ENCODE assay signal across 8 cellular contexts in the genomic region with DNA sequence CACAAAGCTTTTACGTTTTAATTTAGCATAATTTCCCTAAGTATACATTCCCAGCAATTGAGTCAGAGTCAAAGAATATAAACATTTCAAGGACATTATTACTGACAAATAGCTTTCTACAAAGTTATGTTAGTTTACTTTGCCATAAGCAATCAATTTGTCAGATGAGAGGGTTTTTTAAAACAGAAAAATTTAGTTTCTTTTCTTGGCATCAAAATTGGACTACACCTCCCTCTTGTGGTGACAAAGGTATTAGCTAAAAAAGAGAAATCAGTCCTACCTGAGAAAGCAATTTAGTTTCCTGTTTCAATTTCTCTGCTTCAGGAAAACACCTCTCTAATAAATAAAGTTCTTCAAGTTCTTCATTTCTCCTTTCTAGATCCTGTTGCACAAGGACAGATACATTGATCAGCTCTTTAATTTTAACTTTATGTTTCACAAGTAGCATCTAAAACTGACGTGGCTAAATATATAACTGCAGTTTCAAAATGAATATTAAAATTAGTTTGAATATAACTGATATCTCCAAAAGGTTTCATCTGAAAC. TPM values are rescaled to one million over a fixed set of nuclear protein-coding genes. Genes with fewer than 3 reads are reported as not detected.
DNase-seq lines count a peak whose midpoint lies in the region; ATAC-seq and TF ChIP-seq lines count a peak whose summit lies in the region.

No MANE protein-coding gene starts in this region.

- H3K36me3 ChIP-seq in CD4-positive, alpha-beta memory T cell (ENCODE audit: insufficient read depth, low read length) = no peaks in the 10 kb centered on the region
- no peaks in the 10 kb centered on the region for H3K36me3 ChIP-seq in Peyer's patch

- ATAC-seq in GM18508 (IDR thresholded peaks at IDR 0.05; ENCODE audit: insufficient read depth, unreplicated experiment) (peak; percentile 44), HG03175 (IDR thresholded peaks at IDR 0.05; ENCODE audit: unreplicated experiment) (peak; percentile 46), GM21528 (IDR thresholded peaks at IDR 0.05; ENCODE audit: low FRiP score, unreplicated experiment) (no peak)

- H3K4me3 Mint-ChIP-seq in CD4-positive, alpha-beta memory T cell = peak overlapping the region; percentile 46 to 82 (median 77)

- no peaks in the 10 kb centered on the region for H3K27me3 Mint-ChIP-seq in CD4-positive, alpha-beta memory T cell

- no peak for TF ChIP-seq POLR2A in Peyer's patch (IDR thresholded peaks at IDR 0.05)

- H3K27me3 ChIP-seq in CD4-positive, alpha-beta memory T cell (ENCODE audit: insufficient read depth, low read length) = no peaks in the 10 kb centered on the region
- no peaks in the 10 kb centered on the region for H3K27me3 ChIP-seq in Peyer's patch

- H3K9me3 ChIP-seq in CD4-positive, alpha-beta memory T cell (ENCODE audit: control insufficient read depth in 1 of 2, low read length in 2 of 2) = no peaks in the 10 kb centered on the region
- no peaks in the 10 kb centered on the region for H3K9me3 ChIP-seq in Peyer's patch

- DNase-seq in CD4-positive, alpha-beta memory T cell = peak in 4 of 5 donors; percentile 45 to 52 (median 48)
- DNase-seq in Peyer's patch = no peak
- DNase-seq in epithelial cell of proximal tubule (ENCODE audit: low read depth) = no peak
- no peak for DNase-seq in retinal pigment epithelial cell (ENCODE audit: low read depth)
- no peak for DNase-seq in activated CD8-positive, alpha-beta memory T cell treated with anti-CD3 and anti-CD28 coated beads for 24 hours

- H3K9me3 Mint-ChIP-seq in CD4-positive, alpha-beta memory T cell = no peaks in the 10 kb centered on the region

- H3K4me1 Mint-ChIP-seq in CD4-positive, alpha-beta memory T cell = peaks cover 0 to 8% (median 6%) of the 10 kb centered on the region in 4 donors

- CTCF ChIA-PET in CD4-positive, alpha-beta memory T cell (lab: Charles Lee; ENCODE audit: partially characterized antibody) = interaction anchor here (0.8 to 6.3 kb wide), 22 partner anchors 9 to 234 kb away, joined by 3 to 34 read pairs (median 4); a partner anchor contains a TSS

- no peaks in the 10 kb centered on the region for H3K36me3 Mint-ChIP-seq in CD4-positive, alpha-beta memory T cell

- peak overlapping the region in 4 of 7 donors; percentile 52 to 84 (median 73) for H3K27ac Mint-ChIP-seq in CD4-positive, alpha-beta memory T cell

- POLR2A ChIA-PET in CD4-positive, alpha-beta memory T cell (lab: Charles Lee; ENCODE audit: partially characterized antibody) = interaction anchor here (0.7 to 1.8 kb wide), 4 partner anchors 32 to 104 kb away, joined by 3 to 7 read pairs (median 6); a partner anchor contains a TSS

- H3K4me3 ChIP-seq in CD4-positive, alpha-beta memory T cell (ENCODE audit: low read length in 2 of 2) = no peak overlapping the region
- H3K4me3 ChIP-seq in Peyer's patch (no peak overlapping the region), epithelial cell of proximal tubule (ENCODE audit: low read depth, low read length) (no peak overlapping the region), retinal pigment epithelial cell (ENCODE audit: low read length) (no peak overlapping the region)

- H3K27ac ChIP-seq in CD4-positive, alpha-beta memory T cell (ENCODE audit: low read depth, low read length) = no peak overlapping the region
- H3K27ac ChIP-seq in Peyer's patch = peak overlapping the region in 1 of 4 donors; percentile 43

- peak; percentile 49 to 75 (median 58) for TF ChIP-seq CTCF in Peyer's patch (IDR thresholded peaks at IDR 0.05)
- peak; percentile 72 for TF ChIP-seq CTCF in epithelial cell of proximal tubule (conservative IDR thresholded peaks at IDR 0.05; ENCODE audit: low read depth, low read length)
- TF ChIP-seq CTCF in retinal pigment epithelial cell (conservative IDR thresholded peaks at IDR 0.05; ENCODE audit: low read depth, low read length) = peak; percentile 76

- H3K4me1 ChIP-seq in CD4-positive, alpha-beta memory T cell (ENCODE audit: insufficient read depth, low read length) = peaks cover 3% of the 10 kb centered on the region
- no peaks in the 10 kb centered on the region for H3K4me1 ChIP-seq in Peyer's patch

- intact Hi-C loops in CD4-positive, alpha-beta memory T cell (cut with micrococcal nuclease) = loop anchor here (1.0 to 2.0 kb wide), 4 partner anchors 32 to 232 kb away; a partner anchor contains a TSS

RNA-seq across cellular contexts. Expression of a gene that starts 39.9 kb away (rescaled TPM):
- under 1 TPM in 1 of 2 experiments, not detected in 1; 0.15 TPM for total RNA-seq in CD4-positive, alpha-beta memory T cell
- under 1 TPM in 1 of 2 donors, not detected in 1; 0.07 TPM for polyA plus RNA-seq in CD4-positive, alpha-beta memory T cell
- total RNA-seq in Peyer's patch = 1 to 10 TPM in 1 of 4 donors, not detected in 3; 1.7 TPM
- total RNA-seq in epithelial cell of proximal tubule = not detected in 2 replicates

RNA-seq across cellular contexts. Expression of a gene that starts 39.9 kb away (rescaled TPM):
- total RNA-seq in CD4-positive, alpha-beta memory T cell = 10 to 100 TPM; 22.1 to 23.0 TPM
- 10 to 100 TPM; 30.8 to 56.5 TPM for polyA plus RNA-seq in CD4-positive, alpha-beta memory T cell
- total RNA-seq in Peyer's patch = 10 to 100 TPM; 13.8 to 43.7 (median 32.5) TPM
- total RNA-seq in epithelial cell of proximal tubule = 11.4 and 16.6 TPM in 2 replicates

Comparison
In these comparisons a context has a peak if more than half of its experiments do, and no peak if none do; other contexts are left out.
1. DNase-seq: peak in CD4-positive, alpha-beta memory T cell (4 of 5); none in Peyer's patch (0 of 3), epithelial cell of proximal tubule (single experiment), retinal pigment epithelial cell (single experiment) and activated CD8-positive, alpha-beta memory T cell treated with anti-CD3 and anti-CD28 coated beads for 24 hours (single experiment).
2. Peak in every context shown above with its lines, with median percentiles within 50 percentile points of each other: CTCF ChIP-seq.